25 cellular contexts compared by ENCODE assay signal in the genomic region with DNA sequence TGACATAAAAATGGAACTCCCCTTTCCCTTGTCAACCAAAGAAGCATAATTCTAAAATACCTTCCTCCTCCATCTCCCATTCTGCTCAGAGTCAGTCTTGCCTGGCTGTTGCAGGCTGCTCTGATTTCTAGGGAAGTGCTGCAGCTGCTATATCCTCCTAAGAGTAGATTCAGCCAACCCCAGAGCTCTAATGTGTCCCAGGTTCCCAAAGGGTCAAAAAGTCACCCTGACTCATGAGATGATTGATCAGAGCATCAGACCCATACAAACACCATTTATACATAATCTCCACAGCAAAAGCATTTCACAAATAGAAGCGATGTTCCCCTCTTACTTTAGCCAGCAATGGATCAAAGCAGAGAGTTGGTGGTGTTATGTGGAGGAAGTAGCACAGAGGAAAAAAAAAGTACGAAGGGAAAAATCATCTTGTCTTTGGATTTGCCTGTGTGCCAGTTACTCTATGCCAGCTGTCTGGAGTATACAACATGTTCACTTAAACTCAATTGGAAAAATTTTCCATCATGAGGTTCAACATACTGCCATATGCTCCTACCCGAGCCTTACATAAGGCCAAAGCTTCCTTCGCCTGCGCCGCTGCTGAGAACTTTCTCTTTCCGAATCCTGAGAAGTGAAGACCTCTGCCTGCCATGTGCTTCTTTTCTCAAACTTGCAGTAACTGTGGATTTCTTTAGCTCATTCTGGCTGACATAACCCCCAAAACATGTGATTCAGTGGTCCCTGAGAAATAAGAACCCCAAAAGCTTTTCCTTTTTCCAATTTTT.
"Had no signal": no experiment of that assay in that cellular context is flagged by ENCODE, and none has a peak within 500 bp of the region (broad histone marks: within the 10 kb centered on the region; RNA-seq: fewer than 3 reads in every experiment).

No MANE protein-coding gene starts in this region.

- H3K4me2 ChIP-seq: smooth muscle cell had no signal

- H3K4me1 ChIP-seq: foreskin keratinocyte, left lung, lower lobe of right lung, pancreas, psoas muscle, sigmoid colon, upper lobe of left lung, vagina had no signal

- ATAC-seq: activated CD8-positive, alpha-beta T cell treated with anti-CD3 and anti-CD28 coated beads for 36 hours; activated naive CD8-positive, alpha-beta T cell treated with anti-CD3 and anti-CD28 coated beads, Interleukin-2, amount 50 U/mL, for 24 hours; activated T-cell treated with anti-CD3 and anti-CD28 coated beads, Interleukin-2, amount 50 U/mL, for 4 hours; activated T-helper 17 cell treated with anti-CD3 and anti-CD28 coated beads, Interleukin-2, amount 50 U/mL, for 72 hours; effector memory CD8-positive, alpha-beta T cell; foreskin keratinocyte; left lung; lower lobe of right lung; natural killer cell treated with Interleukin-12 subunit alpha and Interleukin-12 subunit beta and Interleukin-15 and Interleukin-18, amount 100 ng/mL, for 72 hours; pancreas; psoas muscle; stimulated activated naive B cell treated with anti-CD40 and anti-IgM and Interleukin-4, amounts not matched to agents 10 μg/mL and 1 μg/mL and 100 μg/mL, for 72 hours had no signal

- H3K4me3 ChIP-seq: coronary artery, left lung, lower lobe of right lung, pancreas, psoas muscle, sigmoid colon, smooth muscle cell, upper lobe of left lung, vagina had no signal

- DNase-seq: activated B cell treated with CpG ODN at 0.5 μM for 24 hours; activated CD4-positive, alpha-beta T cell treated with anti-CD3 and anti-CD28 coated beads, Interleukin-2, amount 50 U/mL, for 1 hour; activated CD8-positive, alpha-beta T cell treated with anti-CD3 and anti-CD28 coated beads for 36 hours; activated naive CD8-positive, alpha-beta T cell treated with anti-CD3 and anti-CD28 coated beads, Interleukin-2, amount 50 U/mL, for 24 hours; activated T-cell treated with anti-CD3 and anti-CD28 coated beads, Interleukin-2, amount 50 U/mL, for 4 hours; effector memory CD8-positive, alpha-beta T cell; erythroblast; foreskin keratinocyte; left lung; lower lobe of right lung; mesenchymal stem cell; pancreas; psoas muscle; sigmoid colon; stimulated activated CD4-positive, alpha-beta T cell treated with anti-CD3 and anti-CD28 coated beads, Interleukin-1b, Interleukin-23, amount 100 ng/mL, for 48 hours; stimulated activated CD4-positive, alpha-beta T cell treated with anti-CD3 and anti-CD28 coated beads, Interleukin-4, amount 100 ng/mL, for 4 hours; stimulated activated CD8-positive, alpha-beta memory T cell treated with anti-CD3 and anti-CD28 coated beads, Interleukin-4, amount 100 ng/mL, for 48 hours; stimulated activated naive B cell treated with anti-CD40 and anti-IgM and Interleukin-4, amounts not matched to agents 10 μg/mL and 1 μg/mL and 100 μg/mL, for 72 hours; T-helper 1 cell; upper lobe of left lung had no signal

- H3K27ac ChIP-seq: coronary artery, foreskin keratinocyte, left lung, lower lobe of right lung, pancreas, psoas muscle, sigmoid colon, upper lobe of left lung, vagina had no signal

- H3K36me3 ChIP-seq: left lung, lower lobe of right lung, pancreas, sigmoid colon, upper lobe of left lung, vagina had no signal

- H3K9me3 ChIP-seq: lower lobe of right lung, pancreas, psoas muscle, sigmoid colon, upper lobe of left lung, vagina had no signal

- H3K27me3 ChIP-seq: foreskin keratinocyte, left lung, pancreas, sigmoid colon, upper lobe of left lung, vagina had no signal
